ENCODE assay signal across 24 cellular contexts in the genomic region with DNA sequence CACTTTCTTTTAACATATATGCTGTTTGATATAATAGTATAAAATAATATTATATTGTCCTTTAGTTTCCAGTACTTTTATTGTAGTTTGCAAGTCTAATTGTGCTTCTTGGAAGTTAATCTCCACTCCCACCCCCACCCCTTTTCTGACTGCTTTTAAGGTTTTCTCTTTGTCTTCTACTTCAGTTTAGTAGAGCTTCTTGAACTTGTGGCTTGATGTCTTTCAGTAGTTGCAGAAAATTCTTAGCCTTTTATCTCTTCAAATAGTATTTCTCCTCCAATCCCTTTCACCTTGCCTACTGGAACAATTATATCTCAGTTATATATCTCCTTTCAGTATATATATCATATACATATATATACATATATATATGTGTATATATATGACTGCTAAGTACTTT.
"Had no signal": no experiment of that assay in that cellular context is flagged by ENCODE, and none has a peak within 500 bp of the region (broad histone marks: within the 10 kb centered on the region; RNA-seq: fewer than 3 reads in every experiment).

No MANE protein-coding gene starts in this region.

- H3K4me1 ChIP-seq: stomach, suprapubic skin, testis, thyroid gland, tibial artery, tibial nerve, transverse colon, upper lobe of left lung, upper lobe of right lung, uterus, vagina had no signal

- H3K27ac ChIP-seq: stomach, suprapubic skin, testis, thoracic aorta, thyroid gland, tibial artery, tibial nerve, transverse colon, upper lobe of left lung, upper lobe of right lung, uterus, vagina had no signal

- H3K9me3 ChIP-seq: suprapubic skin, testis, thoracic aorta, thyroid gland, transverse colon, upper lobe of left lung, upper lobe of right lung, vagina had no signal

- DNase-seq: stimulated activated CD4-positive, alpha-beta T cell treated with anti-CD3 and anti-CD28 coated beads, Interleukin-2, amount 100 ng/mL, for 48 hours; stimulated activated CD4-positive, alpha-beta T cell treated with anti-CD3 and anti-CD28 coated beads, Interleukin-4, amount 100 ng/mL, for 1 hour; stimulated activated CD4-positive, alpha-beta T cell treated with anti-CD3 and anti-CD28 coated beads, Interleukin-4, amount 100 ng/mL, for 24 hours; stimulated activated CD4-positive, alpha-beta T cell treated with anti-CD3 and anti-CD28 coated beads, Interleukin-4, amount 100 ng/mL, for 4 hours; stimulated activated CD8-positive, alpha-beta memory T cell treated with anti-CD3 and anti-CD28 coated beads, Interleukin-4, amount 100 ng/mL, for 48 hours; stimulated activated naive B cell treated with anti-CD40 and anti-IgM and Interleukin-4, amounts not matched to agents 10 μg/mL and 1 μg/mL and 100 μg/mL, for 72 hours; stimulated activated naive CD4-positive, alpha-beta T cell; stimulated activated naive CD4-positive, alpha-beta T cell treated with Interleukin-2 at 50 U/mL for 16 hours; stimulated activated naive CD8-positive, alpha-beta T cell treated with anti-CD3 and anti-CD28 coated beads, Interleukin-15, amount 100 ng/mL, for 72 hours; stimulated activated naive CD8-positive, alpha-beta T cell treated with anti-CD3 and anti-CD28 coated beads, Interleukin-15, Interleukin-2, amounts not matched to agents 100 U/mL and 50 U/mL, for 24 hours; stomach; substantia nigra; testis; thyroid gland; tibial artery; transverse colon; trophoblast cell; upper lobe of left lung; upper lobe of right lung; uterus had no signal

- H3K27me3 ChIP-seq: stomach, testis, thyroid gland, tibial artery, tibial nerve, transverse colon, upper lobe of left lung, upper lobe of right lung, uterus, vagina had no signal

- H3K4me3 ChIP-seq: stomach, suprapubic skin, testis, thoracic aorta, thyroid gland, tibial artery, tibial nerve, transverse colon, upper lobe of left lung, upper lobe of right lung, uterus, vagina had no signal

- H3K36me3 ChIP-seq: stomach, suprapubic skin, thoracic aorta, thyroid gland, tibial artery, tibial nerve, transverse colon, upper lobe of left lung, upper lobe of right lung, uterus, vagina had no signal
